ENCODE assay signal across 17 cellular contexts in the genomic region with DNA sequence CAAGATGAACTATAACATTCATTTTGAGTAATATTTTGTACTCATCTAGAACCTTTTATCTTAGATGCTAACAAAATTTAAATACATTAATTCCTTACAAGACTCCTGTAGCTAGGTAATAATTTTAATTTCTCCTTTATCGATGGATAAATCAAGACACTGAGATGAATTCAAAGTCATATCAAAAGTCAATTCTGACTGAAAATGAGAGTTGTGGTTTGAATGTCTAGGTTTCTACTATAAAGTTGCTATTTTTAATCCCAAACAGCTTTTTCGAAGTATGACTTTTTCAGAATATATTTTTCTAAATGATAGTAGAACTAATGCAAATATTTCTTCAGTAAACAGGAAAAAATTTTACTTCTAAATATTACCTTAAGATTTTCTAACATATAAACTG.
DNase-seq lines count a peak whose midpoint lies in the region; ATAC-seq and TF ChIP-seq lines count a peak whose summit lies in the region.
"Had no signal": no experiment of that assay in that cellular context is flagged by ENCODE, and none has a peak within 500 bp of the region (broad histone marks: within the 10 kb centered on the region; RNA-seq: fewer than 3 reads in every experiment).

No MANE protein-coding gene starts in this region.

- no peaks in the 10 kb centered on the region for H3K36me3 Mint-ChIP-seq in activated naive CD4-positive, alpha-beta T cell treated with anti-CD3 and anti-CD28 coated beads, Interleukin-2, amount 10 ng/mL, durations not matched to agents 7 days and 5 days
- H3K36me3 Mint-ChIP-seq in activated naive CD4-positive, alpha-beta T cell treated with anti-CD3 and anti-CD28 coated beads, Interleukin-2, amount 50 U/mL, for 72 hours: no peaks in the 10 kb centered on the region
- H3K36me3 Mint-ChIP-seq: CD4-positive, CD25-positive, alpha-beta regulatory T cell had no signal

- no peak overlapping the region for H3K27ac Mint-ChIP-seq in activated naive CD4-positive, alpha-beta T cell treated with anti-CD3 and anti-CD28 coated beads, Interleukin-2, amount 10 ng/mL, durations not matched to agents 7 days and 5 days
- H3K27ac Mint-ChIP-seq in activated naive CD4-positive, alpha-beta T cell treated with anti-CD3 and anti-CD28 coated beads, Interleukin-2, amount 50 U/mL, for 72 hours: no peak overlapping the region
- H3K27ac Mint-ChIP-seq: CD4-positive, CD25-positive, alpha-beta regulatory T cell had no signal

- no peak overlapping the region for H3K4me3 Mint-ChIP-seq in activated naive CD4-positive, alpha-beta T cell treated with anti-CD3 and anti-CD28 coated beads, Interleukin-2, amount 10 ng/mL, durations not matched to agents 7 days and 5 days
- H3K4me3 Mint-ChIP-seq: CD4-positive, CD25-positive, alpha-beta regulatory T cell had no signal

- H3K4me1 ChIP-seq in KMS-11 (ENCODE audit: low read depth, poor library complexity, severe bottlenecking): peaks cover 24% of the 10 kb centered on the region
- H3K4me1 ChIP-seq: BLaER1 treated with 17β-estradiol and CSF1 and Interleukin-3, amounts not matched to agents 10 nM and 100 nM had no signal

- H3K79me2 ChIP-seq in KMS-11 (ENCODE audit: insufficient read depth, low read depth): no peaks in the 10 kb centered on the region

- no peaks in the 10 kb centered on the region for H3K27me3 Mint-ChIP-seq in activated naive CD4-positive, alpha-beta T cell treated with anti-CD3 and anti-CD28 coated beads, Interleukin-2, amount 10 ng/mL, durations not matched to agents 7 days and 5 days
- H3K27me3 Mint-ChIP-seq: CD4-positive, CD25-positive, alpha-beta regulatory T cell had no signal

- CTCF ChIA-PET in activated naive CD4-positive, alpha-beta T cell treated with anti-CD3 and anti-CD28 coated beads, Interleukin-2, amount 10 ng/mL, durations not matched to agents 7 days and 5 days (lab: Charles Lee): no interaction called here

- TF ChIP-seq CTCF in KMS-11 (conservative IDR thresholded peaks at IDR 0.05; ENCODE audit: low read depth, low read length): no peak

- no peaks in the 10 kb centered on the region for H3K9me3 ChIP-seq in MG63
- H3K9me3 ChIP-seq: BLaER1 treated with 17β-estradiol and CSF1 and Interleukin-3, amounts not matched to agents 10 nM and 100 nM had no signal

- H3K9ac ChIP-seq in KMS-11: no peak overlapping the region
- H3K9ac ChIP-seq: BLaER1 treated with 17β-estradiol and CSF1 and Interleukin-3, amounts not matched to agents 10 nM and 100 nM; GM23248 had no signal

- H3K4me2 ChIP-seq in KMS-11: peak overlapping the region; percentile 69
- H3K4me2 ChIP-seq: BLaER1 treated with 17β-estradiol and CSF1 and Interleukin-3, amounts not matched to agents 10 nM and 100 nM had no signal

- no peak overlapping the region for H2AFZ ChIP-seq in KMS-11 (ENCODE audit: low read depth)
- H2AFZ ChIP-seq: GM23248 had no signal

- peak; percentile 58 for ATAC-seq in GM18502 (IDR thresholded peaks at IDR 0.05; ENCODE audit: poor library complexity, unreplicated experiment)
- peak; percentile 56 for ATAC-seq in GM18868 (IDR thresholded peaks at IDR 0.05; ENCODE audit: unreplicated experiment)
- peak; percentile 34 for ATAC-seq in HG02885 (IDR thresholded peaks at IDR 0.05; ENCODE audit: poor library complexity, unreplicated experiment)
- no peak for ATAC-seq in activated naive CD4-positive, alpha-beta T cell treated with anti-CD3 and anti-CD28 coated beads, Interleukin-2, amount 50 U/mL, for 72 hours
- ATAC-seq: HCT116 had no signal

- H3K27ac ChIP-seq in KMS-11: no peak overlapping the region
- H3K27ac ChIP-seq: BLaER1 treated with 17β-estradiol and CSF1 and Interleukin-3, amounts not matched to agents 10 nM and 100 nM; GM23248 had no signal

- H3K27me3 ChIP-seq in KMS-11 (ENCODE audit: insufficient read depth, low read depth) (no peaks in the 10 kb centered on the region), MG63 (no peaks in the 10 kb centered on the region)
- H3K27me3 ChIP-seq: BLaER1 treated with 17β-estradiol and CSF1 and Interleukin-3, amounts not matched to agents 10 nM and 100 nM had no signal

- DNase-seq in activated naive CD4-positive, alpha-beta T cell treated with anti-CD3 and anti-CD28 coated beads, Interleukin-2, amount 10 ng/mL, durations not matched to agents 7 days and 5 days: no peak
- DNase-seq in MG63 (no peak), Ammon's horn (ENCODE audit: low spot score) (no peak)
- no peak for DNase-seq in activated naive CD4-positive, alpha-beta T cell treated with anti-CD3 and anti-CD28 coated beads, Interleukin-2, amount 50 U/mL, for 72 hours (ENCODE audit: low spot score in 2 of 2)
- DNase-seq: 8988T; AML-193; CD4-positive, CD25-positive, alpha-beta regulatory T cell; DMS53; GM23248; IMR-90; KBM-7 had no signal

- H3K9me3 Mint-ChIP-seq in activated naive CD4-positive, alpha-beta T cell treated with anti-CD3 and anti-CD28 coated beads, Interleukin-2, amount 10 ng/mL, durations not matched to agents 7 days and 5 days: no peaks in the 10 kb centered on the region
- no peaks in the 10 kb centered on the region for H3K9me3 Mint-ChIP-seq in activated naive CD4-positive, alpha-beta T cell treated with anti-CD3 and anti-CD28 coated beads, Interleukin-2, amount 50 U/mL, for 72 hours

- no peaks in the 10 kb centered on the region for H3K36me3 ChIP-seq in KMS-11 (ENCODE audit: insufficient read depth)
- no peaks in the 10 kb centered on the region for H3K36me3 ChIP-seq in MG63
- H3K36me3 ChIP-seq: BLaER1 treated with 17β-estradiol and CSF1 and Interleukin-3, amounts not matched to agents 10 nM and 100 nM had no signal

- no peaks in the 10 kb centered on the region for H4K20me1 ChIP-seq in KMS-11 (ENCODE audit: insufficient read depth)
- H4K20me1 ChIP-seq: BLaER1 treated with 17β-estradiol and CSF1 and Interleukin-3, amounts not matched to agents 10 nM and 100 nM had no signal

- H3K4me1 Mint-ChIP-seq in activated naive CD4-positive, alpha-beta T cell treated with anti-CD3 and anti-CD28 coated beads, Interleukin-2, amount 10 ng/mL, durations not matched to agents 7 days and 5 days: no peaks in the 10 kb centered on the region
- H3K4me1 Mint-ChIP-seq: CD4-positive, CD25-positive, alpha-beta regulatory T cell had no signal

- H3K4me3 ChIP-seq in KMS-11 (IDR thresholded peaks at IDR 0.05; ENCODE audit: insufficient read depth, low read depth, low read length): no peak overlapping the region
- no peak overlapping the region for H3K4me3 ChIP-seq in MG63
- H3K4me3 ChIP-seq: BLaER1 treated with 17β-estradiol and CSF1 and Interleukin-3, amounts not matched to agents 10 nM and 100 nM; GM23248 had no signal

Comparison
In these comparisons a context has a peak if more than half of its experiments do, and no peak if none do; other contexts are left out.
1. ATAC-seq: peak in GM18502 (single experiment), GM18868 (single experiment) and HG02885 (single experiment); none in activated naive CD4-positive, alpha-beta T cell treated with anti-CD3 and anti-CD28 coated beads, Interleukin-2, amount 50 U/mL, for 72 hours (0 of 2).